ENCODE assay signal across 20 cellular contexts in genomic region chr1:235739631-235740030, GRCh38.
"Had no signal": no experiment of that assay in that cellular context is flagged by ENCODE, and none has a peak within 500 bp of the region (broad histone marks: within the 10 kb centered on the region; RNA-seq: fewer than 3 reads in every experiment).

No MANE protein-coding gene starts in this region.

- H3K27ac ChIP-seq: adrenal gland, hepatocyte, sigmoid colon, transverse colon had no signal

- H3K4me2 ChIP-seq: hepatocyte had no signal

- H3K9me3 ChIP-seq: adrenal gland, sigmoid colon, transverse colon had no signal

- H3K79me2 ChIP-seq: hepatocyte had no signal

- H3K27me3 ChIP-seq: adrenal gland, hepatocyte, sigmoid colon, transverse colon had no signal

- H3K4me3 Mint-ChIP-seq: activated B cell treated with CpG ODN at 0.5 μM for 24 hours; activated CD8-positive, alpha-beta T cell treated with anti-CD3 and anti-CD28 coated beads, Interleukin-2, amount 10 ng/mL, durations not matched to agents 7 days and 5 days; activated naive CD4-positive, alpha-beta T cell treated with anti-CD3 and anti-CD28 coated beads, Interleukin-2, amount 50 U/mL, for 24 hours; natural killer cell; stimulated activated memory B cell treated with anti-CD40 and anti-IgM and Interleukin-4, amounts not matched to agents 10 μg/mL and 1 μg/mL and 100 μg/mL, for 72 hours had no signal

- H3K9me3 Mint-ChIP-seq: activated B cell treated with CpG ODN at 0.5 μM for 24 hours; activated naive CD4-positive, alpha-beta T cell treated with anti-CD3 and anti-CD28 coated beads, Interleukin-2, amount 50 U/mL, for 24 hours; natural killer cell; stimulated activated memory B cell treated with anti-CD40 and anti-IgM and Interleukin-4, amounts not matched to agents 10 μg/mL and 1 μg/mL and 100 μg/mL, for 72 hours had no signal

- H3K4me1 ChIP-seq: adrenal gland, transverse colon had no signal

- DNase-seq: activated B cell treated with CpG ODN at 0.5 μM for 24 hours; activated CD4-positive, alpha-beta T cell treated with anti-CD3 and anti-CD28 coated beads for 48 hours; activated CD8-positive, alpha-beta memory T cell treated with anti-CD3 and anti-CD28 coated beads, Interleukin-2, amount 50 U/mL, for 4 hours; activated CD8-positive, alpha-beta T cell treated with anti-CD3 and anti-CD28 coated beads, Interleukin-2, amount 10 ng/mL, durations not matched to agents 7 days and 5 days; activated effector memory CD4-positive, alpha-beta T cell treated with anti-CD3 and anti-CD28 coated beads, Interleukin-2, amount 50 U/mL, for 16 hours; activated T-cell treated with anti-CD3 and anti-CD28 coated beads, Interleukin-2, amount 50 U/mL, for 48 hours; adrenal gland; central memory CD4-positive, alpha-beta T cell; cortex of kidney; effector CD4-positive, alpha-beta T cell; left ventricle myocardium superior; mesendoderm; natural killer cell; sigmoid colon; substantia nigra; transverse colon had no signal

- H3K27ac Mint-ChIP-seq: activated B cell treated with CpG ODN at 0.5 μM for 24 hours; activated CD8-positive, alpha-beta T cell treated with anti-CD3 and anti-CD28 coated beads, Interleukin-2, amount 10 ng/mL, durations not matched to agents 7 days and 5 days; activated naive CD4-positive, alpha-beta T cell treated with anti-CD3 and anti-CD28 coated beads, Interleukin-2, amount 50 U/mL, for 24 hours; progenitor cell of endocrine pancreas; stimulated activated memory B cell treated with anti-CD40 and anti-IgM and Interleukin-4, amounts not matched to agents 10 μg/mL and 1 μg/mL and 100 μg/mL, for 72 hours had no signal

- H2AFZ ChIP-seq: hepatocyte had no signal

- ATAC-seq: activated CD8-positive, alpha-beta T cell treated with anti-CD3 and anti-CD28 coated beads, Interleukin-2, amount 10 ng/mL, durations not matched to agents 7 days and 5 days; natural killer cell; stimulated activated memory B cell treated with anti-CD40 and anti-IgM and Interleukin-4, amounts not matched to agents 10 μg/mL and 1 μg/mL and 100 μg/mL, for 72 hours had no signal

- H3K4me1 Mint-ChIP-seq: activated B cell treated with CpG ODN at 0.5 μM for 24 hours; activated naive CD4-positive, alpha-beta T cell treated with anti-CD3 and anti-CD28 coated beads, Interleukin-2, amount 50 U/mL, for 24 hours; stimulated activated memory B cell treated with anti-CD40 and anti-IgM and Interleukin-4, amounts not matched to agents 10 μg/mL and 1 μg/mL and 100 μg/mL, for 72 hours had no signal

- H3K27me3 Mint-ChIP-seq: activated B cell treated with CpG ODN at 0.5 μM for 24 hours; activated naive CD4-positive, alpha-beta T cell treated with anti-CD3 and anti-CD28 coated beads, Interleukin-2, amount 50 U/mL, for 24 hours; progenitor cell of endocrine pancreas; stimulated activated memory B cell treated with anti-CD40 and anti-IgM and Interleukin-4, amounts not matched to agents 10 μg/mL and 1 μg/mL and 100 μg/mL, for 72 hours had no signal

- H3K4me3 ChIP-seq: adrenal gland, hepatocyte, sigmoid colon, transverse colon had no signal
